Comparison of ENCODE assay signal across 8 cellular contexts in the genomic region with DNA sequence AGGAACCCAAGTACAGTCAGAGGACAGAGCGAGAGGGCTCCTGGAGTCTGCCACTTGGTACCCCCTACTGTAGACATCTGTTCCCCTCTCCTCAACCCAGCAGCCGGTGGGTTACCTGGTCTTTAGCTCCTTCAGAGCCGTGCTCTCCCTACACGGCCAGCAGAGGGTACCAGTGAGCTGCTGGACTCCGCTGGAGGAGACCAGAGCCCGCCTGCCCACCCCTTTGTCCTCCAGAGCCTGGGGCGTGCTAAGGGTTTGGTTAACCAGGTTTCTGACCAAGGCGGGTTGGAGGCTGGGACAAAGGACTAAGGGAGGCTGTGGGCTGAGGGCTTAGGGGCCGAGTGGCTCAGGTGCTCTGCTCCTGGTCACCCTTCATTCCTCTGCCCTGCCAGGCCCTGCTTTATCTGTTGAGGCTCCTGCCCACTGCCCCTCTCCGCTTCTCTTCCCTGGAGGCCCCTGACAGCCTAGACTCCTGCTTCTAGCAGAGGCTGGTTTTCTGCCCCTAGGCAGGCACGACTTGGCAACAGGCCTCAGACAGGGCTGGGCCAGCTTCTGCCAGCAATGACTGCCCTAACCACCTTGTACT.
DNase-seq lines count a peak whose midpoint lies in the region; ATAC-seq and TF ChIP-seq lines count a peak whose summit lies in the region.

No MANE protein-coding gene starts in this region.

- no peak overlapping the region for H3K4me3 ChIP-seq in KMS-11 (IDR thresholded peaks at IDR 0.05; ENCODE audit: insufficient read depth, low read depth, low read length)
- H3K4me3 ChIP-seq in parathyroid adenoma (ENCODE audit: low read depth, low read length): no peak overlapping the region

- H3K4me2 ChIP-seq in KMS-11: no peak overlapping the region
- peak overlapping the region; percentile 21 for H3K4me2 ChIP-seq in parathyroid adenoma (ENCODE audit: low read length)

- no peaks in the 10 kb centered on the region for H4K20me1 ChIP-seq in KMS-11 (ENCODE audit: insufficient read depth)

- ATAC-seq in GM18873 (IDR thresholded peaks at IDR 0.05; ENCODE audit: low FRiP score, unreplicated experiment): no peak
- ATAC-seq in HG03460 (IDR thresholded peaks at IDR 0.05; ENCODE audit: unreplicated experiment): no peak

- DNase-seq in DMS79 (lab: John Stamatoyannopoulos, UW): peak; percentile 37
- DNase-seq in RKO (ENCODE audit: low spot score): peak; percentile 56
- peak; percentile 82 for DNase-seq in activated effector memory CD4-positive, alpha-beta T cell treated with anti-CD3 and anti-CD28 coated beads, Interleukin-2, amount 50 U/mL, for 16 hours
- peak; percentile 41 for DNase-seq in globus pallidus (ENCODE audit: low spot score)

- H3K36me3 ChIP-seq in KMS-11 (ENCODE audit: insufficient read depth) (no peaks in the 10 kb centered on the region), parathyroid adenoma (ENCODE audit: control insufficient read depth, insufficient read depth, low read length) (no peaks in the 10 kb centered on the region)

- H3K27me3 ChIP-seq in KMS-11 (ENCODE audit: insufficient read depth, low read depth) (peaks cover 36% of the 10 kb centered on the region), parathyroid adenoma (ENCODE audit: control insufficient read depth, insufficient read depth, low read length) (no peaks in the 10 kb centered on the region)

- no peaks in the 10 kb centered on the region for H3K4me1 ChIP-seq in KMS-11 (ENCODE audit: low read depth, poor library complexity, severe bottlenecking)
- H3K4me1 ChIP-seq in parathyroid adenoma: peaks cover 17% of the 10 kb centered on the region

- H3K9ac ChIP-seq in KMS-11 (no peak overlapping the region), parathyroid adenoma (no peak overlapping the region)

- TF ChIP-seq CTCF in KMS-11 (conservative IDR thresholded peaks at IDR 0.05; ENCODE audit: low read depth, low read length): peak; percentile 63
- TF ChIP-seq CTCF in parathyroid adenoma (IDR thresholded peaks at IDR 0.05): peak; percentile 93

- H2AFZ ChIP-seq in KMS-11 (ENCODE audit: low read depth) (no peak overlapping the region), parathyroid adenoma (peak overlapping the region; percentile 35)

- no peaks in the 10 kb centered on the region for H3K79me2 ChIP-seq in KMS-11 (ENCODE audit: insufficient read depth, low read depth)
- H3K79me2 ChIP-seq in parathyroid adenoma: no peaks in the 10 kb centered on the region

- H3K9me3 ChIP-seq in parathyroid adenoma (ENCODE audit: control insufficient read depth, low read length): no peaks in the 10 kb centered on the region

- H3K27ac ChIP-seq in KMS-11 (no peak overlapping the region), parathyroid adenoma (no peak overlapping the region)
